ENCODE assay signal across 10 cellular contexts in genomic region chr1:66275083-66275482, GRCh38.
DNase-seq lines count a peak whose midpoint lies in the region; ATAC-seq and TF ChIP-seq lines count a peak whose summit lies in the region.
"Had no signal": no experiment of that assay in that cellular context is flagged by ENCODE, and none has a peak within 500 bp of the region (broad histone marks: within the 10 kb centered on the region; RNA-seq: fewer than 3 reads in every experiment).

No MANE protein-coding gene starts in this region.

- no peak for DNase-seq in activated T-cell treated with anti-CD3 and anti-CD28 coated beads, Interleukin-2, amount 50 U/mL, for 4 hours
- no peak for DNase-seq in activated T-cell treated with anti-CD3 and anti-CD28 coated beads, Interleukin-2, amount 50 U/mL, for 48 hours
- DNase-seq in endothelial cell (ENCODE audit: low spot score) = no peak
- DNase-seq in substantia nigra (lab: John Stamatoyannopoulos, UW) = no peak
- no peak for DNase-seq in foreskin melanocyte
- no peak for DNase-seq in DMS153 (lab: John Stamatoyannopoulos, UW)
- no peak for DNase-seq in type B pancreatic cell (ENCODE audit: extremely low spot score, unreplicated experiment)
- DNase-seq: esophagus squamous epithelium had no signal

- peak overlapping the region; percentile 62 for H3K4me3 Mint-ChIP-seq in activated T-cell treated with anti-CD3 and anti-CD28 coated beads, Interleukin-2, amount 50 U/mL, for 4 hours
- peak overlapping the region; percentile 78 for H3K4me3 Mint-ChIP-seq in T-helper 1 cell treated with Interleukin-12 subunit alpha and Interleukin-12 subunit beta and Interleukin-4 antibody, amounts not matched to agents 30 μg/mL and 1 μg/mL, for 36 hours
- H3K4me3 Mint-ChIP-seq in endothelial cell (ENCODE audit: unreplicated experiment) (no peak overlapping the region), type B pancreatic cell (no peak overlapping the region)

- H3K27ac Mint-ChIP-seq in T-helper 1 cell treated with Interleukin-12 subunit alpha and Interleukin-12 subunit beta and Interleukin-4 antibody, amounts not matched to agents 30 μg/mL and 1 μg/mL, for 36 hours = peak overlapping the region; percentile 94
- H3K27ac Mint-ChIP-seq in endothelial cell (ENCODE audit: unreplicated experiment) (peak overlapping the region; percentile 92), type B pancreatic cell (no peak overlapping the region)

- no peaks in the 10 kb centered on the region for H3K27me3 Mint-ChIP-seq in activated T-cell treated with anti-CD3 and anti-CD28 coated beads, Interleukin-2, amount 50 U/mL, for 4 hours (ENCODE audit: low read depth)
- H3K27me3 Mint-ChIP-seq in T-helper 1 cell treated with Interleukin-12 subunit alpha and Interleukin-12 subunit beta and Interleukin-4 antibody, amounts not matched to agents 30 μg/mL and 1 μg/mL, for 36 hours (ENCODE audit: low read depth) = no peaks in the 10 kb centered on the region
- H3K27me3 Mint-ChIP-seq in endothelial cell (ENCODE audit: unreplicated experiment) (peaks cover 4% of the 10 kb centered on the region), type B pancreatic cell (no peaks in the 10 kb centered on the region)

- ATAC-seq in activated T-cell treated with anti-CD3 and anti-CD28 coated beads, Interleukin-2, amount 50 U/mL, for 4 hours = peak; percentile 20 to 44

- H3K27ac ChIP-seq in substantia nigra (ENCODE audit: low read depth, low read length, poor library complexity, severe bottlenecking) = peak overlapping the region; percentile 84
- H3K27ac ChIP-seq: SJSA1 had no signal

- no peaks in the 10 kb centered on the region for H3K9me3 Mint-ChIP-seq in activated T-cell treated with anti-CD3 and anti-CD28 coated beads, Interleukin-2, amount 50 U/mL, for 4 hours
- H3K9me3 Mint-ChIP-seq in T-helper 1 cell treated with Interleukin-12 subunit alpha and Interleukin-12 subunit beta and Interleukin-4 antibody, amounts not matched to agents 30 μg/mL and 1 μg/mL, for 36 hours = no peaks in the 10 kb centered on the region
- no peaks in the 10 kb centered on the region for H3K9me3 Mint-ChIP-seq in endothelial cell (ENCODE audit: unreplicated experiment)
- no peaks in the 10 kb centered on the region for H3K9me3 Mint-ChIP-seq in type B pancreatic cell

- no peaks in the 10 kb centered on the region for H3K36me3 Mint-ChIP-seq in activated T-cell treated with anti-CD3 and anti-CD28 coated beads, Interleukin-2, amount 50 U/mL, for 4 hours (ENCODE audit: insufficient read depth)
- peaks cover 3% of the 10 kb centered on the region for H3K36me3 Mint-ChIP-seq in T-helper 1 cell treated with Interleukin-12 subunit alpha and Interleukin-12 subunit beta and Interleukin-4 antibody, amounts not matched to agents 30 μg/mL and 1 μg/mL, for 36 hours (ENCODE audit: low read depth)
- no peaks in the 10 kb centered on the region for H3K36me3 Mint-ChIP-seq in endothelial cell (ENCODE audit: low read depth, unreplicated experiment)
- H3K36me3 Mint-ChIP-seq in type B pancreatic cell = no peaks in the 10 kb centered on the region

- TF ChIP-seq CTCF in endothelial cell (IDR thresholded peaks at IDR 0.05; ENCODE audit: unreplicated experiment) (no peak), type B pancreatic cell (conservative IDR thresholded peaks at IDR 0.05) (no peak)

- H3K4me1 Mint-ChIP-seq in activated T-cell treated with anti-CD3 and anti-CD28 coated beads, Interleukin-2, amount 50 U/mL, for 4 hours (ENCODE audit: low read depth) = peaks cover 84% of the 10 kb centered on the region
- peaks cover 82% of the 10 kb centered on the region for H3K4me1 Mint-ChIP-seq in T-helper 1 cell treated with Interleukin-12 subunit alpha and Interleukin-12 subunit beta and Interleukin-4 antibody, amounts not matched to agents 30 μg/mL and 1 μg/mL, for 36 hours (ENCODE audit: low read depth)
- H3K4me1 Mint-ChIP-seq in endothelial cell (ENCODE audit: unreplicated experiment) = peaks cover 67% of the 10 kb centered on the region
- H3K4me1 Mint-ChIP-seq in type B pancreatic cell (ENCODE audit: unreplicated experiment) = peaks cover 35% of the 10 kb centered on the region

Comparison
In these comparisons a context has a peak if more than half of its experiments do, and no peak if none do; other contexts are left out.
1. H3K4me3 Mint-ChIP-seq: peak in activated T-cell treated with anti-CD3 and anti-CD28 coated beads, Interleukin-2, amount 50 U/mL, for 4 hours (single experiment) and T-helper 1 cell treated with Interleukin-12 subunit alpha and Interleukin-12 subunit beta and Interleukin-4 antibody, amounts not matched to agents 30 μg/mL and 1 μg/mL, for 36 hours (single experiment); none in endothelial cell (single experiment) and type B pancreatic cell (single experiment).